26 cellular contexts compared by ENCODE assay signal in genomic region chr2:239201884-239202283, GRCh38.
A peak's percentile ranks its signal among the peaks of the same experiment; 100 is the strongest.
DNase-seq lines count a peak whose midpoint lies in the region; ATAC-seq and TF ChIP-seq lines count a peak whose summit lies in the region.
"Had no signal": no experiment of that assay in that cellular context is flagged by ENCODE, and none has a peak within 500 bp of the region (broad histone marks: within the 10 kb centered on the region; RNA-seq: fewer than 3 reads in every experiment).

No MANE protein-coding gene starts in this region.

- no peaks in the 10 kb centered on the region for H3K27me3 Mint-ChIP-seq in stimulated activated memory B cell treated with anti-CD40 and anti-IgM and Interleukin-4, amounts not matched to agents 10 μg/mL and 1 μg/mL and 100 μg/mL, for 72 hours
- H3K27me3 Mint-ChIP-seq: activated naive CD8-positive, alpha-beta T cell; IgD-negative memory B cell had no signal

- H3K9me3 ChIP-seq in neutrophil, result no peaks in the 10 kb centered on the region
- H3K9me3 ChIP-seq: Caco-2, heart right ventricle, stomach, tibial nerve had no signal

- no peaks in the 10 kb centered on the region for H3K9me3 Mint-ChIP-seq in stimulated activated memory B cell treated with anti-CD40 and anti-IgM and Interleukin-4, amounts not matched to agents 10 μg/mL and 1 μg/mL and 100 μg/mL, for 72 hours
- H3K9me3 Mint-ChIP-seq: activated T-helper 1 cell treated with anti-CD3 and anti-CD28 coated beads, Interleukin-12 subunit alpha, Interleukin-12 subunit beta, Interleukin-2, Interleukin-4 antibody, amounts not matched to agents 30 ng/mL and 10 ng/mL and 1 ng/mL, durations not matched to agents 14 hours and 24 hours and 36 hours; IgD-negative memory B cell had no signal

- peaks cover 28% of the 10 kb centered on the region for H3K36me3 ChIP-seq in neutrophil

- H3K27me3 ChIP-seq in dorsolateral prefrontal cortex, result no peaks in the 10 kb centered on the region
- H3K27me3 ChIP-seq in neutrophil, result no peaks in the 10 kb centered on the region
- H3K27me3 ChIP-seq: heart right ventricle, stomach, tibial nerve had no signal

- H3K4me1 ChIP-seq in neutrophil (ENCODE audit: control insufficient read depth in 1 of 2, insufficient read depth in 1 of 2, low read depth in 1 of 2, low read length in 1 of 2), result peaks cover 24 to 25% of the 10 kb centered on the region in 2 experiments
- H3K4me1 ChIP-seq: Caco-2 had no signal

- H3K4me3 ChIP-seq in dorsolateral prefrontal cortex, result peak overlapping the region in 1 of 59 donors; percentile 12
- H3K4me3 ChIP-seq in neutrophil (ENCODE audit: low read depth in 1 of 2, low read length in 1 of 2), result no peak overlapping the region
- H3K4me3 ChIP-seq: smooth muscle cell, stomach, tibial nerve had no signal

- peaks cover 25% of the 10 kb centered on the region for H3K4me1 Mint-ChIP-seq in stimulated activated memory B cell treated with anti-CD40 and anti-IgM and Interleukin-4, amounts not matched to agents 10 μg/mL and 1 μg/mL and 100 μg/mL, for 72 hours

- H3K27ac ChIP-seq in dorsolateral prefrontal cortex, result peak overlapping the region in 43 of 59 donors; percentile 2 to 92 (median 59)
- H3K27ac ChIP-seq in neutrophil, result peak overlapping the region; percentile 72

- H3K27ac Mint-ChIP-seq in stimulated activated memory B cell treated with anti-CD40 and anti-IgM and Interleukin-4, amounts not matched to agents 10 μg/mL and 1 μg/mL and 100 μg/mL, for 72 hours, result no peak overlapping the region
- H3K27ac Mint-ChIP-seq: activated naive CD8-positive, alpha-beta T cell; activated T-helper 1 cell treated with anti-CD3 and anti-CD28 coated beads, Interleukin-12 subunit alpha, Interleukin-12 subunit beta, Interleukin-2, Interleukin-4 antibody, amounts not matched to agents 30 ng/mL and 10 ng/mL and 1 ng/mL, durations not matched to agents 14 hours and 24 hours and 36 hours; IgD-negative memory B cell had no signal

- no peak overlapping the region for H3K4me3 Mint-ChIP-seq in stimulated activated memory B cell treated with anti-CD40 and anti-IgM and Interleukin-4, amounts not matched to agents 10 μg/mL and 1 μg/mL and 100 μg/mL, for 72 hours
- H3K4me3 Mint-ChIP-seq: activated naive CD8-positive, alpha-beta T cell; activated T-helper 1 cell treated with anti-CD3 and anti-CD28 coated beads, Interleukin-12 subunit alpha, Interleukin-12 subunit beta, Interleukin-2, Interleukin-4 antibody, amounts not matched to agents 30 ng/mL and 10 ng/mL and 1 ng/mL, durations not matched to agents 14 hours and 24 hours and 36 hours; IgD-negative memory B cell had no signal

- TF ChIP-seq CTCF in dorsolateral prefrontal cortex (IDR thresholded peaks at IDR 0.05 in 54 of 56, conservative IDR thresholded peaks at IDR 0.05 in 2 of 56; ENCODE audit: low read depth in 1 of 56, partially characterized antibody in 56 of 56) (no peak), neutrophil (IDR thresholded peaks at IDR 0.05) (no peak)

- intact Hi-C loops in left ventricle myocardium superior (cut with micrococcal nuclease) (no loop called here), left cardiac atrium (cut with DNase I) (no loop called here), dorsolateral prefrontal cortex (cut with DNase I) (no loop called here)

- ATAC-seq in left ventricle myocardium superior, result no peak
- ATAC-seq in left cardiac atrium, result no peak
- no peak for ATAC-seq in stimulated activated memory B cell treated with anti-CD40 and anti-IgM and Interleukin-4, amounts not matched to agents 10 μg/mL and 1 μg/mL and 100 μg/mL, for 72 hours

- DNase-seq in left ventricle myocardium superior (peak; percentile 12), left cardiac atrium (no peak), dorsolateral prefrontal cortex (peak in 2 of 10 donors; percentile 21 to 30), NCI-H2196 (lab: John Stamatoyannopoulos, UW; ENCODE audit: unreplicated experiment) (no peak), dedifferentiated amniotic fluid mesenchymal stem cell (ENCODE audit: extremely low spot score) (no peak)
- DNase-seq: Caco-2; central memory CD4-positive, alpha-beta T cell; GF-D8; mesenchymal stem cell; NCI-H1092 treated with DMSO at 0.1 percent for 48 hours; NCI-H187; NCI-H2171 treated with DMSO at 0.1 percent for 48 hours; NCI-H524; occipital lobe; SHP77 treated with DMSO at 0.1 percent for 48 hours; stimulated activated CD4-positive, alpha-beta T cell treated with anti-CD3 and anti-CD28 coated beads, Interleukin-1b, Interleukin-23, amount 100 ng/mL, for 48 hours; stimulated activated CD8-positive, alpha-beta memory T cell treated with anti-CD3 and anti-CD28 coated beads, Interleukin-4, amount 100 ng/mL, for 48 hours; stomach had no signal

- H3K36me3 Mint-ChIP-seq in stimulated activated memory B cell treated with anti-CD40 and anti-IgM and Interleukin-4, amounts not matched to agents 10 μg/mL and 1 μg/mL and 100 μg/mL, for 72 hours, result peaks cover 22% of the 10 kb centered on the region
